In genomic region chr16:52318259-52319008, GRCh38 we compare ENCODE assay signal across 20 cellular contexts.
DNase-seq lines count a peak whose midpoint lies in the region; TF ChIP-seq lines count a peak whose summit lies in the region.
"Had no signal": no experiment of that assay in that cellular context is flagged by ENCODE, and none has a peak within 500 bp of the region (broad histone marks: within the 10 kb centered on the region; RNA-seq: fewer than 3 reads in every experiment).

No MANE protein-coding gene starts in this region.

- TF ChIP-seq CTCF in esophagus muscularis mucosa (IDR thresholded peaks at IDR 0.05) = no peak
- no peak for TF ChIP-seq CTCF in hepatocyte (IDR thresholded peaks at IDR 0.05; ENCODE audit: poor library complexity)
- no peak for TF ChIP-seq CTCF in OCI-LY7 (conservative IDR thresholded peaks at IDR 0.05; ENCODE audit: low read length)

- TF ChIP-seq EP300 in esophagus muscularis mucosa (IDR thresholded peaks at IDR 0.05) = no peak

- no peaks in the 10 kb centered on the region for H3K79me2 ChIP-seq in hepatocyte
- H3K79me2 ChIP-seq in OCI-LY7 (ENCODE audit: insufficient read depth, low read depth, low read length) = no peaks in the 10 kb centered on the region

- POLR2A ChIA-PET in OCI-LY7 (lab: Charles Lee) = no interaction called here

- H3K27ac ChIP-seq in esophagus muscularis mucosa (replicated peaks in 1 of 4) (no peak overlapping the region), hepatocyte (no peak overlapping the region), OCI-LY7 (ENCODE audit: low read depth, low read length, poor library complexity, severe bottlenecking) (no peak overlapping the region)
- H3K27ac ChIP-seq: ascending aorta, heart right ventricle had no signal

- BruUV-seq in OCI-LY7 (replicated peaks; lab: Mats Ljungman, UMichigan) = no TSS peak

- H3K4me1 ChIP-seq in esophagus muscularis mucosa (no peaks in the 10 kb centered on the region), hepatocyte (ENCODE audit: insufficient read depth) (no peaks in the 10 kb centered on the region), OCI-LY7 (ENCODE audit: insufficient read depth, low read length, poor library complexity, severe bottlenecking) (no peaks in the 10 kb centered on the region)
- H3K4me1 ChIP-seq: ascending aorta, heart right ventricle had no signal

- H3K36me3 ChIP-seq in esophagus muscularis mucosa (no peaks in the 10 kb centered on the region), hepatocyte (replicated peaks; ENCODE audit: insufficient read depth, low read depth) (no peaks in the 10 kb centered on the region), OCI-LY7 (ENCODE audit: insufficient read depth, low read length) (no peaks in the 10 kb centered on the region)
- H3K36me3 ChIP-seq: ascending aorta, heart right ventricle had no signal

- H3K4me3 ChIP-seq in esophagus muscularis mucosa (no peak overlapping the region), hepatocyte (no peak overlapping the region), OCI-LY7 (ENCODE audit: low read depth, low read length, poor library complexity, severe bottlenecking) (no peak overlapping the region)
- H3K4me3 ChIP-seq: ascending aorta, heart right ventricle had no signal

- H3K9me2 ChIP-seq in hepatocyte (replicated peaks; ENCODE audit: insufficient read depth) (no peaks in the 10 kb centered on the region), OCI-LY7 (ENCODE audit: insufficient read depth, low read length) (no peaks in the 10 kb centered on the region)

- H3K27me3 ChIP-seq in esophagus muscularis mucosa (no peaks in the 10 kb centered on the region), hepatocyte (no peaks in the 10 kb centered on the region)
- H3K27me3 ChIP-seq: ascending aorta, heart right ventricle had no signal

- H4K20me1 ChIP-seq in hepatocyte (ENCODE audit: insufficient read depth, poor library complexity, severe bottlenecking) (no peaks in the 10 kb centered on the region), OCI-LY7 (ENCODE audit: insufficient read depth, low read length) (no peaks in the 10 kb centered on the region)

- CTCF ChIA-PET in OCI-LY7 (lab: Charles Lee; ENCODE audit: unreplicated experiment) = no interaction called here

- DNase-seq in DMS153 treated with DMSO at 0.1 percent for 48 hours (lab: John Stamatoyannopoulos, UW; ENCODE audit: unreplicated experiment) (peak; percentile 17), NCI-H1417 (lab: John Stamatoyannopoulos, UW) (peak; percentile 24 to 93 (median 72)), NCI-H345 treated with DMSO at 0.1 percent for 48 hours (lab: John Stamatoyannopoulos, UW; ENCODE audit: unreplicated experiment) (peak; percentile 80), esophagus muscularis mucosa (ENCODE audit: extremely low spot score) (peak; percentile 90), HUDEP-2 (lab: John Stamatoyannopoulos, UW; ENCODE audit: unreplicated experiment in 76 of 76) (no peak), germinal center (ENCODE audit: low spot score) (no peak), hepatocyte (ENCODE audit: low spot score) (no peak), OCI-LY7 (ENCODE audit: low spot score) (no peak)
- DNase-seq: activated CD4-positive, alpha-beta T cell treated with anti-CD3 and anti-CD28 coated beads, Interleukin-2, amount 50 U/mL, for 1 hour; activated CD8-positive, alpha-beta memory T cell treated with anti-CD3 and anti-CD28 coated beads, Interleukin-2, amount 50 U/mL, for 48 hours; activated naive CD4-positive, alpha-beta T cell; CD4-positive, alpha-beta memory T cell; effector memory CD8-positive, alpha-beta T cell; heart right ventricle; KBM-7; kidney; posterior cingulate gyrus; RPMI8226; stimulated activated CD4-positive, alpha-beta T cell treated with anti-CD3 and anti-CD28 coated beads, Interleukin-2, amount 100 ng/mL, for 48 hours had no signal

- TF ChIP-seq POLR2A in esophagus muscularis mucosa (IDR thresholded peaks at IDR 0.05; ENCODE audit: low read depth) = no peak

- intact Hi-C loops in esophagus muscularis mucosa (cut with DNase I) (no loop called here), OCI-LY7 (cut with micrococcal nuclease; ENCODE audit: unreplicated experiment) (no loop called here)

- no peaks in the 10 kb centered on the region for H3K9me3 ChIP-seq in esophagus muscularis mucosa
- no peaks in the 10 kb centered on the region for H3K9me3 ChIP-seq in hepatocyte (ENCODE audit: low read depth)
- no peaks in the 10 kb centered on the region for H3K9me3 ChIP-seq in OCI-LY7 (ENCODE audit: low read length)
- H3K9me3 ChIP-seq: ascending aorta had no signal

- 65% methylated on average over 2 of the region's 2 CpGs for WGBS in esophagus muscularis mucosa
- 88% methylated on average over 2 of the region's 2 CpGs for WGBS in hepatocyte (ENCODE audit: low lambda C conversion rate, missing lambda C conversion rate)

- H3K4me2 ChIP-seq in hepatocyte (no peak overlapping the region), OCI-LY7 (ENCODE audit: low read length) (no peak overlapping the region)

- H2AFZ ChIP-seq in hepatocyte = no peak overlapping the region
- no peak overlapping the region for H2AFZ ChIP-seq in OCI-LY7 (ENCODE audit: low read length)

Comparison
In these comparisons a context has a peak if more than half of its experiments do, and no peak if none do; other contexts are left out.
1. DNase-seq: peak in DMS153 treated with DMSO at 0.1 percent for 48 hours (single experiment), NCI-H1417 (3 of 3), NCI-H345 treated with DMSO at 0.1 percent for 48 hours (single experiment) and esophagus muscularis mucosa (single experiment); none in HUDEP-2 (0 of 76), germinal center (single experiment), hepatocyte (single experiment) and OCI-LY7 (single experiment).